2 cellular contexts compared by ENCODE assay signal in the genomic region with DNA sequence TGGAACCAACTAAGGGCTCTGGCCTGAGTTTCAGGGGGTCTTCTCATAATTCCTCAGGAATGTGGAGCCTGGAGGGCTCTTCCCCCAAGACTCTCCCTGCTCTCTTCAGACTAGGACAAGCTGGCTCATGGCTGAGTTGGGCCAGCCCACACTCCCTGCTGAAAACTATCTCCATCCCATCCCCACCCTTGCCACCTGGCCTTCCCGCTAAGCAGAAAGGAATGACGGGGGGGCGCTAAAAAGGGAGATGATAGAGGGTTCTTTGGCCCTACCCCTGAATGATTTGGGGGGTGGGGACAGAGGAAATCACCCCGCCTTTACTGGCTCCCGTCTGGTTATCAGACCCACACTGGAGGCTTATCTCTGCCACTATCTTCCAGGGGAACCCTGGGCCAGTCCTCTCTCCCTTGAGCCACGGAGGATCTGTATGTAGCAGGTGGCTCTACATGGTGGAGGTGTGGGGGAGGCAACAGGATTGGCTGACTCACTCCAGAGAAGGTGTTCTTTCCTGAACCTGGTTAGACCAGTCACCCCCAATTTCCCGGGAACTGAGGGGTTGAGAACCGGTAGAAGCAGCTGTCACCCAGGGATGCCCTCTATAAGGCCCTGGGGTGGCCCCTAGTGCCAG.
TF ChIP-seq lines count a peak whose summit lies in the region.

No MANE protein-coding gene starts in this region.

TF ChIP-seq in K562, 482 proteins besides CTCF, POLR2A, EP300 and RAD21:
- TF ChIP-seq, protein P1, sequence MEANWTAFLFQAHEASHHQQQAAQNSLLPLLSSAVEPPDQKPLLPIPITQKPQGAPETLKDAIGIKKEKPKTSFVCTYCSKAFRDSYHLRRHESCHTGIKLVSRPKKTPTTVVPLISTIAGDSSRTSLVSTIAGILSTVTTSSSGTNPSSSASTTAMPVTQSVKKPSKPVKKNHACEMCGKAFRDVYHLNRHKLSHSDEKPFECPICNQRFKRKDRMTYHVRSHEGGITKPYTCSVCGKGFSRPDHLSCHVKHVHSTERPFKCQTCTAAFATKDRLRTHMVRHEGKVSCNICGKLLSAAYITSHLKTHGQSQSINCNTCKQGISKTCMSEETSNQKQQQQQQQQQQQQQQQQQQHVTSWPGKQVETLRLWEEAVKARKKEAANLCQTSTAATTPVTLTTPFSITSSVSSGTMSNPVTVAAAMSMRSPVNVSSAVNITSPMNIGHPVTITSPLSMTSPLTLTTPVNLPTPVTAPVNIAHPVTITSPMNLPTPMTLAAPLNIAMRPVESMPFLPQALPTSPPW (CRISPR knock-in tag; IDR thresholded peaks at IDR 0.05) = peak; percentile 14; the same call in 1 of the 2 replicates
- TF ChIP-seq MAZ (CRISPR knock-in tag; conservative IDR thresholded peaks at IDR 0.05 in 1 of 2, IDR thresholded peaks at IDR 0.05 in 1 of 2) = 0 out of 4 replicates have a peak, but pooled peaks of 1 of the 2 experiments have one; percentile 27
- peak; percentile 51; the same call in 1 of the 2 replicates for TF ChIP-seq CBFA2T3 (IDR thresholded peaks at IDR 0.05)
- TF ChIP-seq, protein P2, sequence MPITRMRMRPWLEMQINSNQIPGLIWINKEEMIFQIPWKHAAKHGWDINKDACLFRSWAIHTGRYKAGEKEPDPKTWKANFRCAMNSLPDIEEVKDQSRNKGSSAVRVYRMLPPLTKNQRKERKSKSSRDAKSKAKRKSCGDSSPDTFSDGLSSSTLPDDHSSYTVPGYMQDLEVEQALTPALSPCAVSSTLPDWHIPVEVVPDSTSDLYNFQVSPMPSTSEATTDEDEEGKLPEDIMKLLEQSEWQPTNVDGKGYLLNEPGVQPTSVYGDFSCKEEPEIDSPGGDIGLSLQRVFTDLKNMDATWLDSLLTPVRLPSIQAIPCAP (CRISPR knock-in tag; IDR thresholded peaks at IDR 0.05; ENCODE audit: borderline replicate concordance) = no peak
- TF ChIP-seq ZNF507 (tag; conservative IDR thresholded peaks at IDR 0.05) = no peak
- TF ChIP-seq SMAD2 (IDR thresholded peaks at IDR 0.05; ENCODE audit: low read depth, low read length) = no peak
- TF ChIP-seq SMARCA4 (IDR thresholded peaks at IDR 0.05) = 0 out of 2 replicates have a peak, but pooled peaks have one; percentile 12
- no peak for TF ChIP-seq ZNF431 (CRISPR knock-in tag; IDR thresholded peaks at IDR 0.05)
- TF ChIP-seq TAL1 (IDR thresholded peaks at IDR 0.05) = peak; percentile 16; the same call in 1 of the 2 replicates
- TF ChIP-seq NFE2L1 (tag; IDR thresholded peaks at IDR 0.05; ENCODE audit: borderline replicate concordance, low read depth) = no peak
- no peak for TF ChIP-seq ZNF644 (tag; IDR thresholded peaks at IDR 0.05; ENCODE audit: low read depth)
- TF ChIP-seq ARNT (IDR thresholded peaks at IDR 0.05) = no peak
- TF ChIP-seq TCF3 (CRISPR knock-in tag; IDR thresholded peaks at IDR 0.05) = 0 out of 2 replicates have a peak, but pooled peaks have one; percentile 8
- TF ChIP-seq CTBP1 (IDR thresholded peaks at IDR 0.05; ENCODE audit: borderline replicate concordance) = peak; percentile 20; the same call in 1 of the 2 replicates
- 0 out of 2 replicates have a peak, but pooled peaks have one; percentile 10 for TF ChIP-seq NFE2 (IDR thresholded peaks at IDR 0.05; ENCODE audit: low read depth)
- 0 out of 2 replicates have a peak, but pooled peaks have one; percentile 19 for TF ChIP-seq CBFA2T2 (conservative IDR thresholded peaks at IDR 0.05)
- TF ChIP-seq ARID1B (IDR thresholded peaks at IDR 0.05) = peak; percentile 41; the same call in 1 of the 2 replicates
- TF ChIP-seq BHLHE40 (IDR thresholded peaks at IDR 0.05; ENCODE audit: low read length) = no peak
- TF ChIP-seq DPF2 (IDR thresholded peaks at IDR 0.05) = 0 out of 2 replicates have a peak, but pooled peaks have one; percentile 40
- peak; percentile 18; the same call in 1 of the 2 replicates for TF ChIP-seq GATA2 (CRISPR knock-in tag; IDR thresholded peaks at IDR 0.05)
- no peak for TF ChIP-seq ZNF232 (CRISPR knock-in tag; IDR thresholded peaks at IDR 0.05)

TF ChIP-seq in WTC11, 78 proteins besides CTCF, POLR2A, EP300 and RAD21:
- TF ChIP-seq ZNF416 (CRISPR knock-in tag; IDR thresholded peaks at IDR 0.05) = no peak
- TF ChIP-seq CBFB (CRISPR knock-in tag; IDR thresholded peaks at IDR 0.05; ENCODE audit: low read depth) = no peak
- TF ChIP-seq NFYB (CRISPR knock-in tag; conservative IDR thresholded peaks at IDR 0.05; ENCODE audit: low read depth) = no peak
- TF ChIP-seq ZNF671 (CRISPR knock-in tag; IDR thresholded peaks at IDR 0.05) = no peak
- TF ChIP-seq, protein P3, sequence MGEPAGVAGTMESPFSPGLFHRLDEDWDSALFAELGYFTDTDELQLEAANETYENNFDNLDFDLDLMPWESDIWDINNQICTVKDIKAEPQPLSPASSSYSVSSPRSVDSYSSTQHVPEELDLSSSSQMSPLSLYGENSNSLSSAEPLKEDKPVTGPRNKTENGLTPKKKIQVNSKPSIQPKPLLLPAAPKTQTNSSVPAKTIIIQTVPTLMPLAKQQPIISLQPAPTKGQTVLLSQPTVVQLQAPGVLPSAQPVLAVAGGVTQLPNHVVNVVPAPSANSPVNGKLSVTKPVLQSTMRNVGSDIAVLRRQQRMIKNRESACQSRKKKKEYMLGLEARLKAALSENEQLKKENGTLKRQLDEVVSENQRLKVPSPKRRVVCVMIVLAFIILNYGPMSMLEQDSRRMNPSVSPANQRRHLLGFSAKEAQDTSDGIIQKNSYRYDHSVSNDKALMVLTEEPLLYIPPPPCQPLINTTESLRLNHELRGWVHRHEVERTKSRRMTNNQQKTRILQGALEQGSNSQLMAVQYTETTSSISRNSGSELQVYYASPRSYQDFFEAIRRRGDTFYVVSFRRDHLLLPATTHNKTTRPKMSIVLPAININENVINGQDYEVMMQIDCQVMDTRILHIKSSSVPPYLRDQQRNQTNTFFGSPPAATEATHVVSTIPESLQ (CRISPR knock-in tag; IDR thresholded peaks at IDR 0.05) = no peak
- no peak for TF ChIP-seq E2F1 (CRISPR knock-in tag; IDR thresholded peaks at IDR 0.05)
- no peak for TF ChIP-seq NR2C2 (CRISPR knock-in tag; IDR thresholded peaks at IDR 0.05)
- TF ChIP-seq MAX (CRISPR knock-in tag; IDR thresholded peaks at IDR 0.05) = no peak
- no peak for TF ChIP-seq CREM (CRISPR knock-in tag; IDR thresholded peaks at IDR 0.05)
- TF ChIP-seq, protein P4, sequence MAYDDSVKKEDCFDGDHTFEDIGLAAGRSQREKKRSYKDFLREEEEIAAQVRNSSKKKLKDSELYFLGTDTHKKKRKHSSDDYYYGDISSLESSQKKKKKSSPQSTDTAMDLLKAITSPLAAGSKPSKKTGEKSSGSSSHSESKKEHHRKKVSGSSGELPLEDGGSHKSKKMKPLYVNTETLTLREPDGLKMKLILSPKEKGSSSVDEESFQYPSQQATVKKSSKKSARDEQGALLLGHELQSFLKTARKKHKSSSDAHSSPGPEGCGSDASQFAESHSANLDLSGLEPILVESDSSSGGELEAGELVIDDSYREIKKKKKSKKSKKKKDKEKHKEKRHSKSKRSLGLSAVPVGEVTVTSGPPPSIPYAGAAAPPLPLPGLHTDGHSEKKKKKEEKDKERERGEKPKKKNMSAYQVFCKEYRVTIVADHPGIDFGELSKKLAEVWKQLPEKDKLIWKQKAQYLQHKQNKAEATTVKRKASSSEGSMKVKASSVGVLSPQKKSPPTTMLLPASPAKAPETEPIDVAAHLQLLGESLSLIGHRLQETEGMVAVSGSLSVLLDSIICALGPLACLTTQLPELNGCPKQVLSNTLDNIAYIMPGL (CRISPR knock-in tag; IDR thresholded peaks at IDR 0.05) = no peak
- no peak for TF ChIP-seq ZNF121 (CRISPR knock-in tag; IDR thresholded peaks at IDR 0.05)
